Comparison of ENCODE assay signal across 18 cellular contexts in genomic region chr6:112030965-112031660, GRCh38. TPM values are rescaled to one million over a fixed set of nuclear protein-coding genes. Genes with fewer than 3 reads are reported as not detected.
A peak's percentile ranks its signal among the peaks of the same experiment; 100 is the strongest.
DNase-seq lines count a peak whose midpoint lies in the region; ATAC-seq and TF ChIP-seq lines count a peak whose summit lies in the region.
"Had no signal": no experiment of that assay in that cellular context is flagged by ENCODE, and none has a peak within 500 bp of the region (broad histone marks: within the 10 kb centered on the region; RNA-seq: fewer than 3 reads in every experiment).

No MANE protein-coding gene starts in this region.

- TF ChIP-seq EP300 in suprapubic skin (IDR thresholded peaks at IDR 0.05) = no peak

- no peak overlapping the region for H3K4me3 Mint-ChIP-seq in activated CD8-positive, alpha-beta T cell treated with anti-CD3 and anti-CD28 coated beads for 36 hours
- no peak overlapping the region for H3K4me3 Mint-ChIP-seq in activated CD8-positive, alpha-beta T cell treated with anti-CD3 and anti-CD28 coated beads, Interleukin-2, amount 10 ng/mL, durations not matched to agents 7 days and 5 days
- H3K4me3 Mint-ChIP-seq: HFFc6, neural progenitor cell had no signal

- H3K36me3 ChIP-seq in suprapubic skin = no peaks in the 10 kb centered on the region
- H3K36me3 ChIP-seq: neural progenitor cell had no signal

- WGBS in suprapubic skin = 25% methylated on average over 3 of the region's 3 CpGs

- H3K9me3 ChIP-seq in suprapubic skin = no peaks in the 10 kb centered on the region

- H3K27me3 ChIP-seq in suprapubic skin = no peaks in the 10 kb centered on the region

- H3K27ac Mint-ChIP-seq in activated CD8-positive, alpha-beta T cell treated with anti-CD3 and anti-CD28 coated beads for 36 hours = peak overlapping the region; percentile 66
- no peak overlapping the region for H3K27ac Mint-ChIP-seq in activated CD8-positive, alpha-beta T cell treated with anti-CD3 and anti-CD28 coated beads, Interleukin-2, amount 10 ng/mL, durations not matched to agents 7 days and 5 days
- H3K27ac Mint-ChIP-seq: HFFc6 had no signal

- intact Hi-C loops in activated CD8-positive, alpha-beta T cell treated with anti-CD3 and anti-CD28 coated beads for 36 hours (cut with micrococcal nuclease) = no loop called here
- intact Hi-C loops in left colon (cut with DNase I, micrococcal nuclease) = no loop called here

- peaks cover 4% of the 10 kb centered on the region for H3K9me3 Mint-ChIP-seq in activated CD8-positive, alpha-beta T cell treated with anti-CD3 and anti-CD28 coated beads for 36 hours
- H3K9me3 Mint-ChIP-seq in activated CD8-positive, alpha-beta T cell treated with anti-CD3 and anti-CD28 coated beads, Interleukin-2, amount 10 ng/mL, durations not matched to agents 7 days and 5 days (ENCODE audit: insufficient read depth) = no peaks in the 10 kb centered on the region
- H3K9me3 Mint-ChIP-seq: HFFc6 had no signal

- DNase-seq in activated CD8-positive, alpha-beta T cell treated with anti-CD3 and anti-CD28 coated beads for 36 hours = no peak
- DNase-seq in activated CD8-positive, alpha-beta T cell treated with anti-CD3 and anti-CD28 coated beads, Interleukin-2, amount 10 ng/mL, durations not matched to agents 7 days and 5 days = no peak
- DNase-seq in NCI-H774 (lab: John Stamatoyannopoulos, UW) = peak; percentile 28
- DNase-seq in left colon = no peak
- DNase-seq in suprapubic skin (ENCODE audit: low spot score in 2 of 2) = no peak
- no peak for DNase-seq in epidermal melanocyte (ENCODE audit: insufficient read length, low spot score)
- no peak for DNase-seq in MV-4-11 (lab: John Stamatoyannopoulos, UW)
- DNase-seq: ACHN; central memory CD4-positive, alpha-beta T cell; head of caudate nucleus; HFFc6; NCI-H1092; NCI-H510A treated with DMSO at 0.1 percent for 48 hours; T-helper 2 cell had no signal

- peaks cover 86% of the 10 kb centered on the region for H3K4me1 Mint-ChIP-seq in activated CD8-positive, alpha-beta T cell treated with anti-CD3 and anti-CD28 coated beads for 36 hours (ENCODE audit: low read depth)
- H3K4me1 Mint-ChIP-seq in activated CD8-positive, alpha-beta T cell treated with anti-CD3 and anti-CD28 coated beads, Interleukin-2, amount 10 ng/mL, durations not matched to agents 7 days and 5 days (ENCODE audit: low read depth) = peaks cover 55% of the 10 kb centered on the region

- TF ChIP-seq POLR2A in suprapubic skin (IDR thresholded peaks at IDR 0.05) = no peak

- no peak overlapping the region for H3K4me3 ChIP-seq in suprapubic skin
- H3K4me3 ChIP-seq: neural progenitor cell had no signal

- H3K36me3 Mint-ChIP-seq in activated CD8-positive, alpha-beta T cell treated with anti-CD3 and anti-CD28 coated beads for 36 hours (ENCODE audit: low read depth) = peaks cover 16% of the 10 kb centered on the region
- peaks cover 2% of the 10 kb centered on the region for H3K36me3 Mint-ChIP-seq in activated CD8-positive, alpha-beta T cell treated with anti-CD3 and anti-CD28 coated beads, Interleukin-2, amount 10 ng/mL, durations not matched to agents 7 days and 5 days (ENCODE audit: low read depth)
- H3K36me3 Mint-ChIP-seq: neural progenitor cell had no signal

- CTCF ChIA-PET in activated CD8-positive, alpha-beta T cell treated with anti-CD3 and anti-CD28 coated beads for 36 hours (lab: Charles Lee) = interaction anchor here (0.9 to 1.3 kb wide), 4 partner anchors 8 to 19 kb away, joined by 3 to 5 read pairs (median 4); no protein-coding TSS in a partner anchor
- CTCF ChIA-PET in activated CD8-positive, alpha-beta T cell treated with anti-CD3 and anti-CD28 coated beads, Interleukin-2, amount 10 ng/mL, durations not matched to agents 7 days and 5 days (lab: Charles Lee) = interaction anchor here (1.0 to 3.3 kb wide), 3 partner anchors 11 to 21 kb away, joined by 3 to 30 read pairs (median 4); no protein-coding TSS in a partner anchor

- POLR2A ChIA-PET in activated CD8-positive, alpha-beta T cell treated with anti-CD3 and anti-CD28 coated beads for 36 hours (lab: Charles Lee) = no interaction called here
- POLR2A ChIA-PET in activated CD8-positive, alpha-beta T cell treated with anti-CD3 and anti-CD28 coated beads, Interleukin-2, amount 10 ng/mL, durations not matched to agents 7 days and 5 days (lab: Charles Lee) = no interaction called here

- peaks cover 51% of the 10 kb centered on the region for H3K4me1 ChIP-seq in suprapubic skin
- H3K4me1 ChIP-seq: neural progenitor cell had no signal

- TF ChIP-seq CTCF in activated CD8-positive, alpha-beta T cell treated with anti-CD3 and anti-CD28 coated beads for 36 hours (IDR thresholded peaks at IDR 0.05) = no peak
- TF ChIP-seq CTCF in suprapubic skin (IDR thresholded peaks at IDR 0.05) = no peak

- ATAC-seq in activated CD8-positive, alpha-beta T cell treated with anti-CD3 and anti-CD28 coated beads for 36 hours = no peak
- ATAC-seq in activated CD8-positive, alpha-beta T cell treated with anti-CD3 and anti-CD28 coated beads, Interleukin-2, amount 10 ng/mL, durations not matched to agents 7 days and 5 days = no peak
- ATAC-seq in left colon (peak; percentile 77), GM21825 (IDR thresholded peaks at IDR 0.05; ENCODE audit: unreplicated experiment) (no peak)

- no peaks in the 10 kb centered on the region for H3K27me3 Mint-ChIP-seq in activated CD8-positive, alpha-beta T cell treated with anti-CD3 and anti-CD28 coated beads for 36 hours
- no peaks in the 10 kb centered on the region for H3K27me3 Mint-ChIP-seq in activated CD8-positive, alpha-beta T cell treated with anti-CD3 and anti-CD28 coated beads, Interleukin-2, amount 10 ng/mL, durations not matched to agents 7 days and 5 days (ENCODE audit: low read depth)

- H3K27ac ChIP-seq in suprapubic skin = peak overlapping the region; percentile 77
- H3K27ac ChIP-seq: neural progenitor cell had no signal

RNA-seq across cellular contexts. Expression of gene CCN6, which starts 22.8 kb away (rescaled TPM):
- total RNA-seq in activated CD8-positive, alpha-beta T cell treated with anti-CD3 and anti-CD28 coated beads for 36 hours = not detected
- not detected for total RNA-seq in activated CD8-positive, alpha-beta T cell treated with anti-CD3 and anti-CD28 coated beads, Interleukin-2, amount 10 ng/mL, durations not matched to agents 7 days and 5 days
- total RNA-seq in left colon (not detected), suprapubic skin (1 to 10 TPM in 2 of 4 donors, under 1 TPM in 1, not detected in 1; 0.25 to 7.6 (median 1.0) TPM)
- total RNA-seq: HFFc6, skeletal muscle tissue, temporal lobe had no signal

RNA-seq across cellular contexts. Expression of gene TUBE1, which starts 56.2 kb away (rescaled TPM):
- total RNA-seq in activated CD8-positive, alpha-beta T cell treated with anti-CD3 and anti-CD28 coated beads for 36 hours = 10 to 100 TPM; 38.7 to 39.1 TPM
- total RNA-seq in activated CD8-positive, alpha-beta T cell treated with anti-CD3 and anti-CD28 coated beads, Interleukin-2, amount 10 ng/mL, durations not matched to agents 7 days and 5 days = 10 to 100 TPM; 16.0 to 16.5 TPM
- total RNA-seq in left colon (1 to 10 TPM; 8.7 to 9.1 TPM), suprapubic skin (10 to 100 TPM; 19.6 to 82.2 (median 31.2) TPM)

RNA-seq across cellular contexts. Expression of gene FAM229B, which starts 56.3 kb away (rescaled TPM):
- total RNA-seq in activated CD8-positive, alpha-beta T cell treated with anti-CD3 and anti-CD28 coated beads for 36 hours = 10 to 100 TPM in 1 of 2 experiments, 1 to 10 TPM in 1; 7.6 to 10.2 TPM
- 1 to 10 TPM; 1.9 to 2.2 TPM for total RNA-seq in activated CD8-positive, alpha-beta T cell treated with anti-CD3 and anti-CD28 coated beads, Interleukin-2, amount 10 ng/mL, durations not matched to agents 7 days and 5 days
- 1 to 10 TPM in 1 of 2 donors, under 1 TPM in 1; 0.49 to 3.3 TPM for total RNA-seq in left colon
- 1 to 10 TPM in 3 of 4 donors, under 1 TPM in 1; 0.72 to 3.9 (median 2.4) TPM for total RNA-seq in suprapubic skin
